18 cellular contexts compared by ENCODE assay signal in genomic region chr15:25742008-25742407, GRCh38.
DNase-seq lines count a peak whose midpoint lies in the region; ATAC-seq and TF ChIP-seq lines count a peak whose summit lies in the region.
"Had no signal": no experiment of that assay in that cellular context is flagged by ENCODE, and none has a peak within 500 bp of the region (broad histone marks: within the 10 kb centered on the region; RNA-seq: fewer than 3 reads in every experiment).

No MANE protein-coding gene starts in this region.

- 90 to 91% methylated on average over 12 of the region's 12 CpGs for whole genome bisulfite sequencing in GM23248 (ENCODE audit: low coverage in 1 of 2, low lambda C conversion rate in 2 of 2, missing lambda C conversion rate in 2 of 2), 2 experiments

- peaks cover 0 to 39% (median 12%) of the 10 kb centered on the region in 11 experiments; a peak in 14 of 22 replicates for H3K27me3 ChIP-seq in BLaER1 treated with 17β-estradiol and CSF1 and Interleukin-3, amounts not matched to agents 10 nM and 100 nM
- no peaks in the 10 kb centered on the region for H3K27me3 ChIP-seq in GM23248 (replicated peaks; ENCODE audit: insufficient read depth)

- peak overlapping the region in 3 of 5 experiments; percentile 48 to 70 (median 62) for H3K4me3 Mint-ChIP-seq in brain
- H3K4me3 Mint-ChIP-seq: CD4-positive, alpha-beta memory T cell; H9 had no signal

- in situ Hi-C loops in GM23248 (cut with MboI) = no loop called here

- no peaks in the 10 kb centered on the region for H3K9me2 ChIP-seq in GM23248 (ENCODE audit: insufficient read depth)

- peak overlapping the region in 3 of 5 experiments; percentile 41 to 89 (median 88) for H3K27ac Mint-ChIP-seq in brain
- H3K27ac Mint-ChIP-seq: CD4-positive, alpha-beta memory T cell; IgD-negative memory B cell had no signal

- no peak overlapping the region for H2AFZ ChIP-seq in GM23248

- no peak overlapping the region for H3K27ac ChIP-seq in BLaER1 treated with 17β-estradiol and CSF1 and Interleukin-3, amounts not matched to agents 10 nM and 100 nM
- no peak overlapping the region for H3K27ac ChIP-seq in GM23248
- H3K27ac ChIP-seq: HL-60, RWPE1 had no signal

- peaks cover 0 to 48% (median 39%) of the 10 kb centered on the region in 11 experiments; a peak in 18 of 22 replicates for H4K20me1 ChIP-seq in BLaER1 treated with 17β-estradiol and CSF1 and Interleukin-3, amounts not matched to agents 10 nM and 100 nM
- peaks cover 5% of the 10 kb centered on the region; the same call in 1 of the 2 replicates for H4K20me1 ChIP-seq in GM23248 (ENCODE audit: insufficient read depth)

- H3K79me2 ChIP-seq in GM23248 (ENCODE audit: insufficient read depth) = peaks cover 98% of the 10 kb centered on the region

- H3F3A ChIP-seq in GM23248 (ENCODE audit: insufficient read depth) = 0 out of 2 replicates have a peak, but pooled peaks cover 2% of the 10 kb centered on the region

- H3K36me3 Mint-ChIP-seq in brain = no peaks in the 10 kb centered on the region
- H3K36me3 Mint-ChIP-seq: IgD-negative memory B cell had no signal

- ATAC-seq in GM19463 (IDR thresholded peaks at IDR 0.05; ENCODE audit: unreplicated experiment) (no peak), HG03108 (IDR thresholded peaks at IDR 0.05; ENCODE audit: unreplicated experiment) (no peak)
- ATAC-seq: PC-3 had no signal

- peaks cover 30 to 56% (median 48%) of the 10 kb centered on the region in 10 experiments for H3K4me1 ChIP-seq in BLaER1 treated with 17β-estradiol and CSF1 and Interleukin-3, amounts not matched to agents 10 nM and 100 nM
- H3K4me1 ChIP-seq in GM23248 (ENCODE audit: insufficient read depth) = peaks cover 12% of the 10 kb centered on the region

- H3K9me3 Mint-ChIP-seq in brain = peaks cover 0 to 5% (median 3%) of the 10 kb centered on the region in 5 experiments
- H3K9me3 Mint-ChIP-seq: CD4-positive, alpha-beta memory T cell; H9 had no signal

- no peaks in the 10 kb centered on the region for H3K36me3 ChIP-seq in BLaER1 treated with 17β-estradiol and CSF1 and Interleukin-3, amounts not matched to agents 10 nM and 100 nM
- no peaks in the 10 kb centered on the region for H3K36me3 ChIP-seq in GM23248 (ENCODE audit: low read depth)

- H3K27me3 Mint-ChIP-seq in brain = no peaks in the 10 kb centered on the region
- H3K27me3 Mint-ChIP-seq: CD4-positive, alpha-beta memory T cell had no signal

- H3K4me1 Mint-ChIP-seq in brain = peaks cover 47% of the 10 kb centered on the region

- peak overlapping the region in 9 of 11 experiments; percentile 75 to 93 (median 86); a peak in 14 of 22 replicates for H3K4me2 ChIP-seq in BLaER1 treated with 17β-estradiol and CSF1 and Interleukin-3, amounts not matched to agents 10 nM and 100 nM
- H3K4me2 ChIP-seq in GM23248 (ENCODE audit: unreplicated experiment) = no peak overlapping the region

- H3K4me3 ChIP-seq in BLaER1 treated with 17β-estradiol and CSF1 and Interleukin-3, amounts not matched to agents 10 nM and 100 nM = no peak overlapping the region
- H3K4me3 ChIP-seq in GM23248 = no peak overlapping the region

- H3K9me3 ChIP-seq in BLaER1 treated with 17β-estradiol and CSF1 and Interleukin-3, amounts not matched to agents 10 nM and 100 nM (replicated peaks in 1 of 11) = no peaks in the 10 kb centered on the region
- H3K9me3 ChIP-seq in GM23248 (ENCODE audit: low read depth) = no peaks in the 10 kb centered on the region

- no peak for TF ChIP-seq CTCF in brain (conservative IDR thresholded peaks at IDR 0.05)

- no peak overlapping the region for H3K9ac ChIP-seq in BLaER1 treated with 17β-estradiol and CSF1 and Interleukin-3, amounts not matched to agents 10 nM and 100 nM
- no peak overlapping the region for H3K9ac ChIP-seq in GM23248

- DNase-seq in medulla oblongata (ENCODE audit: extremely low spot score) (peak; percentile 18), retina (peak; percentile 47), GM23248 (no peak)
- DNase-seq: Calu3; CD4-positive, alpha-beta memory T cell; H9; NCI-H1105; NCI-H1694; NCI-H446 treated with DMSO at 0.1 percent for 48 hours; NCI-H774; PC-3 had no signal
